ENCODE assay signal across 18 cellular contexts in the genomic region with DNA sequence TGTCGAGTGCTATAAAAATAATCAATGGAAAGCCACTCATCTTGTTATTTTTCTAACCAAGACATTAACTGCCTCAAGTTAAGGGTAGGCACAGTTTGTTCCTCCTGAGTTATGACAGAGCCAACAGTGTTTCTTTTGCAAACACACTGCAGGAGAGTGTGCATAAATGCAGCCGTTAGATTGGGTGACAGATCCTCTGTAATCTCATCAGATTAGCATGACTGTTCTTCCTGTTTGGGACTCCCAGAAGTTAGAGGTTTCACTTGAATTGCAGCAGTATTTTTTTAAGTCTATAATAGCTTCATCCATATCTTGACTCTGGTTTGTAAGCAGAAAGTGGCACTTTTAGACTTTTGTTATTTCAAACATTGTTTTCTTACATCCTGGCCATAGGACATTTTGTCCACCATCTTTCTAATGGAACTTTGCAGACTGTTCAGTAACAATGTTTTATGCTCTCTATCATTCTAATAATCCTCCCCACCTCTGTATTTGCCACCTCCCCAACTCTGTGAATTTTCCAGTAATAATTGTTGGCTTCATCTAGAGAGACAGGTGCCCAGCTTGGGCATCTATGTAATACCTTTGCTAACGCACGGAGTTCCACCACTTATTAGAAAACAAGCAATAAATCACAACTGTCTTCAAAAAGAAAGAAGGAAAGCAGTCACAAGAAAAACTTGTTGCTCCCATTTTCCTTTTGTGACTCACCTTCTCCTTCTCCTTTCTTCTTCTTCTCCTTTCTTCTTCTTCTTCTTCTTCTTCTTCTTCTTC.
"Had no signal": no experiment of that assay in that cellular context is flagged by ENCODE, and none has a peak within 500 bp of the region (broad histone marks: within the 10 kb centered on the region; RNA-seq: fewer than 3 reads in every experiment).

No MANE protein-coding gene starts in this region.

- ATAC-seq: psoas muscle; right lobe of liver; stimulated activated effector memory CD8-positive, alpha-beta T cell treated with anti-CD3 and anti-CD28 coated beads, Interleukin-12 subunit alpha, Interleukin-12 subunit beta, amount 100 ng/mL, for 72 hours; stimulated activated naive CD8-positive, alpha-beta T cell treated with anti-CD3 and anti-CD28 coated beads, Interleukin-15, Interleukin-2, amounts not matched to agents 100 U/mL and 50 U/mL, for 24 hours had no signal

- H3K36me3 ChIP-seq: right lobe of liver, suprapubic skin, thyroid gland had no signal

- H3K4me3 Mint-ChIP-seq: naive B cell; nephron progenitor cell; stimulated activated effector memory CD8-positive, alpha-beta T cell treated with anti-CD3 and anti-CD28 coated beads, Interleukin-12 subunit alpha, Interleukin-12 subunit beta, amount 100 ng/mL, for 72 hours; type B pancreatic cell had no signal

- DNase-seq: effector CD4-positive, alpha-beta T cell; foreskin melanocyte; head of caudate nucleus; hippocampal formation; kidney glomerular epithelial cell; mesendoderm; naive B cell; nephron progenitor cell; psoas muscle; retina; right lobe of liver; stimulated activated CD4-positive, alpha-beta T cell treated with anti-CD3 and anti-CD28 coated beads, Interleukin-4, amount 100 ng/mL, for 1 hour; stimulated activated CD8-positive, alpha-beta memory T cell treated with anti-CD3 and anti-CD28 coated beads, Interleukin-4, amount 100 ng/mL, for 48 hours; stimulated activated naive CD8-positive, alpha-beta T cell treated with anti-CD3 and anti-CD28 coated beads, Interleukin-15, Interleukin-2, amounts not matched to agents 100 U/mL and 50 U/mL, for 24 hours; thyroid gland had no signal

- H3K36me3 Mint-ChIP-seq: naive B cell; stimulated activated effector memory CD8-positive, alpha-beta T cell treated with anti-CD3 and anti-CD28 coated beads, Interleukin-12 subunit alpha, Interleukin-12 subunit beta, amount 100 ng/mL, for 72 hours; type B pancreatic cell had no signal

- H3K4me1 ChIP-seq: psoas muscle, right lobe of liver, suprapubic skin, thyroid gland had no signal

- H3K9me3 ChIP-seq: psoas muscle, right lobe of liver, thyroid gland had no signal

- H3K9me3 Mint-ChIP-seq: nephron progenitor cell, type B pancreatic cell had no signal

- H3K27me3 Mint-ChIP-seq: naive B cell had no signal

- H3K27ac Mint-ChIP-seq: naive B cell; nephron progenitor cell; stimulated activated effector memory CD8-positive, alpha-beta T cell treated with anti-CD3 and anti-CD28 coated beads, Interleukin-12 subunit alpha, Interleukin-12 subunit beta, amount 100 ng/mL, for 72 hours; type B pancreatic cell had no signal

- H3K4me1 Mint-ChIP-seq: naive B cell; stimulated activated effector memory CD8-positive, alpha-beta T cell treated with anti-CD3 and anti-CD28 coated beads, Interleukin-12 subunit alpha, Interleukin-12 subunit beta, amount 100 ng/mL, for 72 hours had no signal

- H3K27ac ChIP-seq: psoas muscle, right lobe of liver, suprapubic skin, thyroid gland had no signal

- H3K27me3 ChIP-seq: right lobe of liver, suprapubic skin, thyroid gland had no signal

- H3K4me3 ChIP-seq: psoas muscle, right lobe of liver, suprapubic skin, thyroid gland had no signal
